22 cellular contexts compared by ENCODE assay signal in genomic region chr10:124663228-124663627, GRCh38.
DNase-seq lines count a peak whose midpoint lies in the region; ATAC-seq and TF ChIP-seq lines count a peak whose summit lies in the region.
"Had no signal": no experiment of that assay in that cellular context is flagged by ENCODE, and none has a peak within 500 bp of the region (broad histone marks: within the 10 kb centered on the region; RNA-seq: fewer than 3 reads in every experiment).

No MANE protein-coding gene starts in this region.

- no peak overlapping the region for H3K4me3 Mint-ChIP-seq in CD4-positive, CD25-positive, alpha-beta regulatory T cell
- H3K4me3 Mint-ChIP-seq in CD8-positive, alpha-beta memory T cell: no peak overlapping the region
- H3K4me3 Mint-ChIP-seq in stimulated activated naive B cell treated with anti-CD40 and anti-IgM and Interleukin-4, amounts not matched to agents 10 μg/mL and 1 μg/mL and 100 μg/mL, for 72 hours: no peak overlapping the region
- H3K4me3 Mint-ChIP-seq: CD14-positive monocyte, IgD-negative memory B cell had no signal

- H3K27me3 ChIP-seq in CD4-positive, CD25-positive, alpha-beta regulatory T cell (ENCODE audit: control insufficient read depth, insufficient read depth, low read length): no peaks in the 10 kb centered on the region
- H3K27me3 ChIP-seq in CD8-positive, alpha-beta memory T cell (ENCODE audit: insufficient read depth, low read length, poor library complexity, severe bottlenecking): no peaks in the 10 kb centered on the region
- H3K27me3 ChIP-seq in dorsolateral prefrontal cortex (no peaks in the 10 kb centered on the region), BE2C (no peaks in the 10 kb centered on the region), lower lobe of right lung (ENCODE audit: low read depth) (no peaks in the 10 kb centered on the region), Peyer's patch (no peaks in the 10 kb centered on the region)

- peaks cover 45% of the 10 kb centered on the region for H3K36me3 ChIP-seq in CD4-positive, CD25-positive, alpha-beta regulatory T cell (ENCODE audit: control insufficient read depth, insufficient read depth, low read length)
- H3K36me3 ChIP-seq in CD8-positive, alpha-beta memory T cell (ENCODE audit: insufficient read depth, low read length): peaks cover 15% of the 10 kb centered on the region
- H3K36me3 ChIP-seq in BE2C (peaks cover 8% of the 10 kb centered on the region), lower lobe of right lung (peaks cover 8% of the 10 kb centered on the region), Peyer's patch (peaks cover 0 to 17% (median 0%) of the 10 kb centered on the region in 3 donors)
- H3K36me3 ChIP-seq: HAP-1 had no signal

- peaks cover 4% of the 10 kb centered on the region for H3K27me3 Mint-ChIP-seq in CD4-positive, CD25-positive, alpha-beta regulatory T cell
- no peaks in the 10 kb centered on the region for H3K27me3 Mint-ChIP-seq in CD8-positive, alpha-beta memory T cell
- H3K27me3 Mint-ChIP-seq in stimulated activated naive B cell treated with anti-CD40 and anti-IgM and Interleukin-4, amounts not matched to agents 10 μg/mL and 1 μg/mL and 100 μg/mL, for 72 hours: no peaks in the 10 kb centered on the region
- H3K27me3 Mint-ChIP-seq: IgD-negative memory B cell had no signal

- no peak for DNase-seq in CD4-positive, CD25-positive, alpha-beta regulatory T cell
- no peak for DNase-seq in CD8-positive, alpha-beta memory T cell
- DNase-seq in dorsolateral prefrontal cortex (no peak), BE2C (no peak), lower lobe of right lung (no peak), Peyer's patch (no peak)
- DNase-seq in stimulated activated naive B cell treated with anti-CD40 and anti-IgM and Interleukin-4, amounts not matched to agents 10 μg/mL and 1 μg/mL and 100 μg/mL, for 72 hours: no peak
- DNase-seq: ACHN, Caco-2, DMS153, GF-D8, GM23248, Karpas-422, NCI-H1417 treated with DMSO at 0.1 percent for 48 hours, NCI-H187 treated with DMSO at 0.1 percent for 48 hours, NCI-H226, NCI-H524, NCI-H82, RPMI8226 had no signal

- peaks cover 10 to 86% (median 54%) of the 10 kb centered on the region in 4 donors for H3K4me1 Mint-ChIP-seq in CD4-positive, CD25-positive, alpha-beta regulatory T cell
- H3K4me1 Mint-ChIP-seq in CD8-positive, alpha-beta memory T cell: peaks cover 65 to 97% (median 74%) of the 10 kb centered on the region in 3 donors
- H3K4me1 Mint-ChIP-seq in stimulated activated naive B cell treated with anti-CD40 and anti-IgM and Interleukin-4, amounts not matched to agents 10 μg/mL and 1 μg/mL and 100 μg/mL, for 72 hours: peaks cover 52 to 90% of the 10 kb centered on the region in 2 donors

- intact Hi-C loops in dorsolateral prefrontal cortex (cut with DNase I) (no loop called here), lower lobe of right lung (cut with DNase I) (no loop called here)

- peak overlapping the region; percentile 15 to 80 (median 36) for H3K27ac Mint-ChIP-seq in CD4-positive, CD25-positive, alpha-beta regulatory T cell
- H3K27ac Mint-ChIP-seq in CD8-positive, alpha-beta memory T cell: peak overlapping the region in 7 of 8 donors; percentile 32 to 99 (median 58)
- peak overlapping the region; percentile 57 for H3K27ac Mint-ChIP-seq in stimulated activated naive B cell treated with anti-CD40 and anti-IgM and Interleukin-4, amounts not matched to agents 10 μg/mL and 1 μg/mL and 100 μg/mL, for 72 hours

- H3K36me3 Mint-ChIP-seq in CD4-positive, CD25-positive, alpha-beta regulatory T cell: peaks cover 17% of the 10 kb centered on the region
- H3K36me3 Mint-ChIP-seq in CD8-positive, alpha-beta memory T cell: peaks cover 0 to 45% (median 6%) of the 10 kb centered on the region in 3 donors
- H3K36me3 Mint-ChIP-seq in stimulated activated naive B cell treated with anti-CD40 and anti-IgM and Interleukin-4, amounts not matched to agents 10 μg/mL and 1 μg/mL and 100 μg/mL, for 72 hours: peaks cover 11 to 13% of the 10 kb centered on the region in 2 donors

- CTCF ChIA-PET in CD8-positive, alpha-beta memory T cell (lab: Charles Lee): interaction anchor here (0.8 to 5.5 kb wide), 6 partner anchors 9 to 78 kb away, joined by 3 to 42 read pairs (median 4); no protein-coding TSS in a partner anchor

- no peak overlapping the region for H3K4me3 ChIP-seq in CD4-positive, CD25-positive, alpha-beta regulatory T cell (ENCODE audit: low read depth, low read length)
- no peak overlapping the region for H3K4me3 ChIP-seq in CD8-positive, alpha-beta memory T cell (ENCODE audit: low read length)
- H3K4me3 ChIP-seq in dorsolateral prefrontal cortex: no peak overlapping the region
- no peak overlapping the region for H3K4me3 ChIP-seq in BE2C (ENCODE audit: low read depth, low read length)
- no peak overlapping the region for H3K4me3 ChIP-seq in lower lobe of right lung
- no peak overlapping the region for H3K4me3 ChIP-seq in Peyer's patch
- H3K4me3 ChIP-seq: GM23248, HAP-1 had no signal

- TF ChIP-seq CTCF in dorsolateral prefrontal cortex (IDR thresholded peaks at IDR 0.05 in 54 of 56, conservative IDR thresholded peaks at IDR 0.05 in 2 of 56; ENCODE audit: low read depth in 1 of 56, partially characterized antibody in 56 of 56) (no peak), BE2C (IDR thresholded peaks at IDR 0.05; ENCODE audit: low read depth, low read length) (no peak), lower lobe of right lung (IDR thresholded peaks at IDR 0.05) (no peak), Peyer's patch (IDR thresholded peaks at IDR 0.05) (no peak)

- peaks cover 58% of the 10 kb centered on the region for H3K4me1 ChIP-seq in CD4-positive, CD25-positive, alpha-beta regulatory T cell (ENCODE audit: control insufficient read depth, insufficient read depth, low read length, poor library complexity, severe bottlenecking)
- peaks cover 60% of the 10 kb centered on the region for H3K4me1 ChIP-seq in CD8-positive, alpha-beta memory T cell (ENCODE audit: insufficient read depth, low read length)
- H3K4me1 ChIP-seq in BE2C (no peaks in the 10 kb centered on the region), lower lobe of right lung (peaks cover 51% of the 10 kb centered on the region), Peyer's patch (peaks cover 4 to 19% (median 7%) of the 10 kb centered on the region in 4 donors)
- H3K4me1 ChIP-seq: HAP-1 had no signal

- POLR2A ChIA-PET in CD8-positive, alpha-beta memory T cell (lab: Charles Lee): no interaction called here

- ATAC-seq in CD4-positive, CD25-positive, alpha-beta regulatory T cell (ENCODE audit: low read depth in 2 of 2): no peak
- ATAC-seq in stimulated activated naive B cell treated with anti-CD40 and anti-IgM and Interleukin-4, amounts not matched to agents 10 μg/mL and 1 μg/mL and 100 μg/mL, for 72 hours (replicated peaks): no peak
- no peak for ATAC-seq in lower lobe of right lung

- no peaks in the 10 kb centered on the region for H3K9me3 ChIP-seq in CD4-positive, CD25-positive, alpha-beta regulatory T cell (ENCODE audit: control insufficient read depth in 2 of 2, low read length in 2 of 2)
- H3K9me3 ChIP-seq in CD8-positive, alpha-beta memory T cell (ENCODE audit: low read length): no peaks in the 10 kb centered on the region
- H3K9me3 ChIP-seq in BE2C: no peaks in the 10 kb centered on the region
- no peaks in the 10 kb centered on the region for H3K9me3 ChIP-seq in lower lobe of right lung
- H3K9me3 ChIP-seq in Peyer's patch: no peaks in the 10 kb centered on the region
- H3K9me3 ChIP-seq: Caco-2, HAP-1 had no signal

- no peak for TF ChIP-seq POLR2A in Peyer's patch (IDR thresholded peaks at IDR 0.05)

- no peak overlapping the region for H3K27ac ChIP-seq in CD4-positive, CD25-positive, alpha-beta regulatory T cell (ENCODE audit: insufficient read depth, low read length, poor library complexity, severe bottlenecking)
- no peak overlapping the region for H3K27ac ChIP-seq in CD8-positive, alpha-beta memory T cell (ENCODE audit: low read depth, low read length)
- H3K27ac ChIP-seq in dorsolateral prefrontal cortex: peak overlapping the region in 49 of 59 donors; percentile 1 to 100 (median 57)
- H3K27ac ChIP-seq in lower lobe of right lung: no peak overlapping the region
- H3K27ac ChIP-seq in Peyer's patch: no peak overlapping the region
- H3K27ac ChIP-seq: GM23248 had no signal

- no peaks in the 10 kb centered on the region for H3K9me3 Mint-ChIP-seq in CD4-positive, CD25-positive, alpha-beta regulatory T cell
- no peaks in the 10 kb centered on the region for H3K9me3 Mint-ChIP-seq in CD8-positive, alpha-beta memory T cell
- no peaks in the 10 kb centered on the region for H3K9me3 Mint-ChIP-seq in stimulated activated naive B cell treated with anti-CD40 and anti-IgM and Interleukin-4, amounts not matched to agents 10 μg/mL and 1 μg/mL and 100 μg/mL, for 72 hours
- H3K9me3 Mint-ChIP-seq: CD14-positive monocyte, IgD-negative memory B cell had no signal

Comparison
In these comparisons a context has a peak if more than half of its experiments do, and no peak if none do; other contexts are left out.
1. H3K27ac ChIP-seq: peak in dorsolateral prefrontal cortex (49 of 59); none in CD4-positive, CD25-positive, alpha-beta regulatory T cell (single experiment), CD8-positive, alpha-beta memory T cell (single experiment), lower lobe of right lung (single experiment) and Peyer's patch (0 of 4).
2. Peak in every context shown above with its lines, with median percentiles within 50 percentile points of each other: H3K27ac Mint-ChIP-seq.